8 cellular contexts compared by ENCODE assay signal in genomic region chr22:50305658-50306566, GRCh38.
A peak's percentile ranks its signal among the peaks of the same experiment; 100 is the strongest.
DNase-seq lines count a peak whose midpoint lies in the region; ATAC-seq lines count a peak whose summit lies in the region.

No MANE protein-coding gene starts in this region.

- ATAC-seq in HG03060 (IDR thresholded peaks at IDR 0.05; ENCODE audit: low read depth, unreplicated experiment) (peak; percentile 41), HG03442 (IDR thresholded peaks at IDR 0.05; ENCODE audit: unreplicated experiment) (no peak)

- H3K4me1 ChIP-seq in NT2/D1 (ENCODE audit: insufficient read depth, insufficient read length) = peaks cover 37% of the 10 kb centered on the region

- in situ Hi-C loops in T47D (cut with HindIII; ENCODE audit: low pct_unique_long_range_greater_than_20kb, low sequenced_read_pairs) = no loop called here

- H3K36me3 ChIP-seq in NT2/D1 (ENCODE audit: insufficient read depth, insufficient read length, low read length) = peaks cover 14% of the 10 kb centered on the region

- H3K9ac ChIP-seq in NT2/D1 (ENCODE audit: insufficient read length, low read depth) = peak overlapping the region; percentile 85

- DNase-seq in DMS79 (lab: John Stamatoyannopoulos, UW) = peak; percentile 65
- no peak for DNase-seq in NT2/D1 (ENCODE audit: low read depth, low spot score)
- DNase-seq in T47D (ENCODE audit: low read depth in 1 of 2, low spot score in 1 of 2) = peak; percentile 82 to 96
- peak; percentile 88 for DNase-seq in skeletal muscle cell (ENCODE audit: low read depth)
- DNase-seq in activated effector memory CD4-positive, alpha-beta T cell treated with Interleukin-2 at 50 U/mL for 16 hours = no peak

- H3K27me3 ChIP-seq in NT2/D1 (ENCODE audit: insufficient read depth, insufficient read length) = no peaks in the 10 kb centered on the region

- H3K9me3 ChIP-seq in NT2/D1 (ENCODE audit: insufficient read depth, low read length) (no peaks in the 10 kb centered on the region), iPS-18c (ENCODE audit: control insufficient read depth, insufficient read depth, low read length) (no peaks in the 10 kb centered on the region)

- H3K4me3 ChIP-seq in NT2/D1 (ENCODE audit: insufficient read length, low read depth) (peak overlapping the region; percentile 71), iPS-18c (ENCODE audit: insufficient read depth, low read depth, low read length) (peak overlapping the region; percentile 73), skeletal muscle cell (ENCODE audit: low read depth, low read length) (peak overlapping the region; percentile 96)

Comparison
In these comparisons a context has a peak if more than half of its experiments do, and no peak if none do; other contexts are left out.
1. DNase-seq: peak in DMS79 (single experiment), T47D (2 of 2) and skeletal muscle cell (single experiment); none in NT2/D1 (single experiment) and activated effector memory CD4-positive, alpha-beta T cell treated with Interleukin-2 at 50 U/mL for 16 hours (single experiment).
2. Peak in every context shown above with its lines, with median percentiles within 50 percentile points of each other: H3K4me3 ChIP-seq.